8 cellular contexts compared by ENCODE assay signal in the genomic region with DNA sequence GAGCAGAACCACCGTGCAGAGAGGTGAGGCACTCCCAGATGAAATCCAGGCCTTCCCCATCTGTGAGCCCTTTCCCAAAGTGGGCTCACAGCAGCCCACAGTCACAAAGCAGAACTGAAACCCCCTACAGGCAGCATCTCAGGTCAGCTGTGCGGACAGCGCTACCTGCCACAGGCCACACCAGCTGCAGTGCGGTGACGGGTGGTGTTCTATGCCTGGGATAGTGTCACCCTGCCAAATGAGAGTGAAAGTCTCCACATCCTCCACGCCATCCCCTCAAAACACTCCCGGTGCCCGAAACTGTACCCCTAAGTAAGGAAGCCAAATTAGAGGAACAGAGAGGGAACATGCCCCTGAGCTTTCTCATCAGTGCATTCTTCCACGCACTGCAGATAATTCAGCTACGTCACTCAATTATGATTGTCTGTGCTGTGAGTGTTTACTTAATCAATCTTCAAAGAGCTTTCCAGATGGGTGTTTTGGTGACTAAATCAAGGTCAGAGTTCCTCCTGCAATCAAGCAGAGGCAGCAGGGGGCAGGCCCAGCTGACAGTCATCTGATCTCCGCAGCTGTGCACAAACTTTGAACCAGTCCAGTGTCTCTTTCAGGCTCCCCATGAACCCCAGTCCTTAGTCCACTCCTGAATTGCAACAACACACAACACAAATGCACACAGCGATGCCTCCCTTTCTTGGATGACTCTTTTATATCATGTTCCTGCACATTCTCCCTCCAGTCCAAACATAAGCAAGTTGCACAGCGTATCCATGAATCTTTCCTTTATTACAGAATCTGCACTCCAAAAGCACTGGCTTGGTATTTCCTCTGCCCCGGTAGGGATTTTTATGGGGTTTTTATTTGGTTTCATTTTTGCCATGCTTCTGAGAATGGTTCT.
A peak's percentile ranks its signal among the peaks of the same experiment; 100 is the strongest.
DNase-seq lines count a peak whose midpoint lies in the region; ATAC-seq lines count a peak whose summit lies in the region.

No MANE protein-coding gene starts in this region.

- no peaks in the 10 kb centered on the region for H3K27me3 Mint-ChIP-seq in T-helper 1 cell treated with Interleukin-12 subunit alpha and Interleukin-12 subunit beta and Interleukin-4 antibody, amounts not matched to agents 30 μg/mL and 1 μg/mL, for 36 hours (ENCODE audit: low read depth)
- H3K27me3 Mint-ChIP-seq in stimulated activated naive CD8-positive, alpha-beta T cell treated with anti-CD3 and anti-CD28 coated beads, Interleukin-15, Interleukin-2, amounts not matched to agents 100 ng/mL and 50 ng/mL, for 24 hours = no peaks in the 10 kb centered on the region

- peaks cover 5% of the 10 kb centered on the region for H3K9me3 Mint-ChIP-seq in T-helper 1 cell treated with Interleukin-12 subunit alpha and Interleukin-12 subunit beta and Interleukin-4 antibody, amounts not matched to agents 30 μg/mL and 1 μg/mL, for 36 hours
- no peaks in the 10 kb centered on the region for H3K9me3 Mint-ChIP-seq in stimulated activated naive CD8-positive, alpha-beta T cell treated with anti-CD3 and anti-CD28 coated beads, Interleukin-15, Interleukin-2, amounts not matched to agents 100 ng/mL and 50 ng/mL, for 24 hours

- peak overlapping the region; percentile 96 for H3K27ac ChIP-seq in caudate nucleus (ENCODE audit: low read depth, low read length)

- peaks cover 10% of the 10 kb centered on the region for H3K36me3 Mint-ChIP-seq in T-helper 1 cell treated with Interleukin-12 subunit alpha and Interleukin-12 subunit beta and Interleukin-4 antibody, amounts not matched to agents 30 μg/mL and 1 μg/mL, for 36 hours (ENCODE audit: low read depth)
- peaks cover 8% of the 10 kb centered on the region for H3K36me3 Mint-ChIP-seq in stimulated activated naive CD8-positive, alpha-beta T cell treated with anti-CD3 and anti-CD28 coated beads, Interleukin-15, Interleukin-2, amounts not matched to agents 100 ng/mL and 50 ng/mL, for 24 hours (ENCODE audit: low read depth)

- peaks cover 75% of the 10 kb centered on the region for H3K4me1 Mint-ChIP-seq in T-helper 1 cell treated with Interleukin-12 subunit alpha and Interleukin-12 subunit beta and Interleukin-4 antibody, amounts not matched to agents 30 μg/mL and 1 μg/mL, for 36 hours (ENCODE audit: low read depth)
- H3K4me1 Mint-ChIP-seq in stimulated activated naive CD8-positive, alpha-beta T cell treated with anti-CD3 and anti-CD28 coated beads, Interleukin-15, Interleukin-2, amounts not matched to agents 100 ng/mL and 50 ng/mL, for 24 hours (ENCODE audit: low read depth) = peaks cover 93% of the 10 kb centered on the region

- peak; percentile 61 for ATAC-seq in GM21381 (IDR thresholded peaks at IDR 0.05; ENCODE audit: unreplicated experiment)

- peak overlapping the region; percentile 53 for H3K4me3 Mint-ChIP-seq in T-helper 1 cell treated with Interleukin-12 subunit alpha and Interleukin-12 subunit beta and Interleukin-4 antibody, amounts not matched to agents 30 μg/mL and 1 μg/mL, for 36 hours
- peak overlapping the region; percentile 80 for H3K4me3 Mint-ChIP-seq in stimulated activated naive CD8-positive, alpha-beta T cell treated with anti-CD3 and anti-CD28 coated beads, Interleukin-15, Interleukin-2, amounts not matched to agents 100 ng/mL and 50 ng/mL, for 24 hours

- DNase-seq in GF-D8 (lab: John Stamatoyannopoulos, UW) (peak; percentile 59), HT-29 (ENCODE audit: low spot score) (peak; percentile 81), caudate nucleus (lab: John Stamatoyannopoulos, UW) (peak in 56 of 61 donors; percentile 18 to 81 (median 57)), lung microvascular endothelial cell (ENCODE audit: low read depth in 2 of 2) (peak; percentile 80 to 89), retina (no peak)

- H3K27ac Mint-ChIP-seq in T-helper 1 cell treated with Interleukin-12 subunit alpha and Interleukin-12 subunit beta and Interleukin-4 antibody, amounts not matched to agents 30 μg/mL and 1 μg/mL, for 36 hours = peak overlapping the region; percentile 92
- peak overlapping the region; percentile 98 for H3K27ac Mint-ChIP-seq in stimulated activated naive CD8-positive, alpha-beta T cell treated with anti-CD3 and anti-CD28 coated beads, Interleukin-15, Interleukin-2, amounts not matched to agents 100 ng/mL and 50 ng/mL, for 24 hours
